In genomic region chr10:14523286-14523685, GRCh38 we compare ENCODE assay signal across 20 cellular contexts.
A peak's percentile ranks its signal among the peaks of the same experiment; 100 is the strongest.
DNase-seq lines count a peak whose midpoint lies in the region; ATAC-seq, FAIRE-seq and TF ChIP-seq lines count a peak whose summit lies in the region.
"Had no signal": no experiment of that assay in that cellular context is flagged by ENCODE, and none has a peak within 500 bp of the region (broad histone marks: within the 10 kb centered on the region; RNA-seq: fewer than 3 reads in every experiment).

No MANE protein-coding gene starts in this region.

- no peaks in the 10 kb centered on the region for H3K9me3 ChIP-seq in CD8-positive, alpha-beta T cell (ENCODE audit: low read length)
- H3K9me3 ChIP-seq in SJCRH30 (replicated peaks) (no peaks in the 10 kb centered on the region), left lung (no peaks in the 10 kb centered on the region)
- H3K9me3 ChIP-seq: lower lobe of right lung, thyroid gland had no signal

- FAIRE-seq in bronchial epithelial cell (lab: Jason Lieb, UNC), result peak; percentile 89
- FAIRE-seq: GM12891 had no signal

- H3K27ac ChIP-seq in CD8-positive, alpha-beta T cell (ENCODE audit: low read depth, low read length), result no peak overlapping the region
- H3K27ac ChIP-seq in SJCRH30 (peak overlapping the region; percentile 23), left lung (no peak overlapping the region)
- H3K27ac ChIP-seq: cardiac muscle cell, lower lobe of right lung, thyroid gland had no signal

- TF ChIP-seq CTCF in CD8-positive, alpha-beta T cell (IDR thresholded peaks at IDR 0.05), result no peak
- no peak for TF ChIP-seq CTCF in bronchial epithelial cell (IDR thresholded peaks at IDR 0.05; ENCODE audit: insufficient read depth, low read length, severe bottlenecking)
- no peak for TF ChIP-seq CTCF in natural killer cell (IDR thresholded peaks at IDR 0.05)
- no peak for TF ChIP-seq CTCF in GM20000 (IDR thresholded peaks at IDR 0.05; ENCODE audit: extremely low read depth, missing control alignments)
- no peak for TF ChIP-seq CTCF in left lung (IDR thresholded peaks at IDR 0.05)

- H3K36me3 Mint-ChIP-seq in CD8-positive, alpha-beta T cell, result peaks cover 77% of the 10 kb centered on the region
- peaks cover 14% of the 10 kb centered on the region for H3K36me3 Mint-ChIP-seq in natural killer cell

- H3K4me3 ChIP-seq in CD8-positive, alpha-beta T cell (ENCODE audit: low read depth, low read length), result no peak overlapping the region
- H3K4me3 ChIP-seq in SJCRH30, result no peak overlapping the region
- no peak overlapping the region for H3K4me3 ChIP-seq in bronchial epithelial cell (ENCODE audit: low read depth, low read length)
- no peak overlapping the region for H3K4me3 ChIP-seq in left lung
- H3K4me3 ChIP-seq: cardiac muscle cell, lower lobe of right lung, thyroid gland had no signal

- CTCF ChIA-PET in CD8-positive, alpha-beta T cell (lab: Charles Lee), result interaction anchor here (0.6 to 1.8 kb wide), 3 partner anchors 20 to 876 kb away, joined by 3 to 4 read pairs (median 3); no protein-coding TSS in a partner anchor

- no peaks in the 10 kb centered on the region for H3K27me3 Mint-ChIP-seq in CD8-positive, alpha-beta T cell (ENCODE audit: low read depth)
- H3K27me3 Mint-ChIP-seq in natural killer cell (ENCODE audit: low read depth in 2 of 2), result no peaks in the 10 kb centered on the region

- H3K4me3 Mint-ChIP-seq in CD8-positive, alpha-beta T cell, result no peak overlapping the region
- H3K4me3 Mint-ChIP-seq in natural killer cell, result peak overlapping the region; percentile 53
- H3K4me3 Mint-ChIP-seq: HFFc6; T-helper 2 cell treated with Interferon-gamma antibody and Interleukin-4, amounts not matched to agents 5 μg/mL and 100 μg/mL, for 36 hours had no signal

- peak overlapping the region; percentile 64 for H3K27ac Mint-ChIP-seq in CD8-positive, alpha-beta T cell
- peak overlapping the region; percentile 52 to 63 for H3K27ac Mint-ChIP-seq in natural killer cell
- H3K27ac Mint-ChIP-seq: HFFc6; T-helper 2 cell treated with Interferon-gamma antibody and Interleukin-4, amounts not matched to agents 5 μg/mL and 100 μg/mL, for 36 hours had no signal

- peaks cover 60% of the 10 kb centered on the region for H3K4me1 Mint-ChIP-seq in CD8-positive, alpha-beta T cell (ENCODE audit: low read depth)
- H3K4me1 Mint-ChIP-seq in natural killer cell, result peaks cover 53 to 61% of the 10 kb centered on the region in 2 donors

- intact Hi-C loops in CD8-positive, alpha-beta T cell (cut with DNase I, micrococcal nuclease), result no loop called here
- intact Hi-C loops in natural killer cell (cut with micrococcal nuclease) (no loop called here), left lung (cut with DNase I) (no loop called here)

- H3K9me3 Mint-ChIP-seq in CD8-positive, alpha-beta T cell, result no peaks in the 10 kb centered on the region
- H3K9me3 Mint-ChIP-seq in natural killer cell, result no peaks in the 10 kb centered on the region
- H3K9me3 Mint-ChIP-seq: HFFc6; T-helper 2 cell treated with Interferon-gamma antibody and Interleukin-4, amounts not matched to agents 5 μg/mL and 100 μg/mL, for 36 hours had no signal

- ATAC-seq in CD8-positive, alpha-beta T cell, result no peak
- peak in 1 of 3 donors; percentile 43 for ATAC-seq in natural killer cell
- ATAC-seq in HG03280 (IDR thresholded peaks at IDR 0.05; ENCODE audit: unreplicated experiment), result no peak
- ATAC-seq in left lung, result no peak
- no peak for ATAC-seq in GM18867 (IDR thresholded peaks at IDR 0.05; ENCODE audit: unreplicated experiment)
- ATAC-seq: lower lobe of right lung had no signal

- H3K27me3 ChIP-seq in CD8-positive, alpha-beta T cell (ENCODE audit: insufficient read depth, low read length), result no peaks in the 10 kb centered on the region
- H3K27me3 ChIP-seq in SJCRH30, result no peaks in the 10 kb centered on the region
- H3K27me3 ChIP-seq in bronchial epithelial cell (ENCODE audit: control insufficient read depth, insufficient read depth, low read length), result no peaks in the 10 kb centered on the region
- H3K27me3 ChIP-seq in left lung, result no peaks in the 10 kb centered on the region
- H3K27me3 ChIP-seq: cardiac muscle cell, thyroid gland had no signal

- no peak for DNase-seq in CD8-positive, alpha-beta T cell
- DNase-seq in SJCRH30 (peak; percentile 38 to 63), bronchial epithelial cell (ENCODE audit: low read depth) (no peak), natural killer cell (no peak), GM20000 (ENCODE audit: low spot score) (no peak), left lung (no peak)
- DNase-seq: activated CD4-positive, CD25-positive, alpha-beta regulatory T cell; activated CD8-positive, alpha-beta memory T cell treated with anti-CD3 and anti-CD28 coated beads, Interleukin-2, amount 50 U/mL, for 4 hours; GF-D8; HFFc6; lower lobe of right lung; NCI-H2107; NCI-H526; SHP77 treated with DMSO at 0.1 percent for 48 hours had no signal

- H3K4me1 ChIP-seq in CD8-positive, alpha-beta T cell (ENCODE audit: insufficient read depth, low read length), result peaks cover 16% of the 10 kb centered on the region
- H3K4me1 ChIP-seq in SJCRH30 (no peaks in the 10 kb centered on the region), left lung (peaks cover 0 to 3% of the 10 kb centered on the region in 2 donors)
- H3K4me1 ChIP-seq: lower lobe of right lung, thyroid gland had no signal

- POLR2A ChIA-PET in CD8-positive, alpha-beta T cell (lab: Charles Lee), result interaction anchor here (0.6 kb wide), 1 partner anchor 291 kb away, joined by 3 read pairs; no protein-coding TSS in a partner anchor

- H3K36me3 ChIP-seq in CD8-positive, alpha-beta T cell (ENCODE audit: insufficient read depth, low read length), result peaks cover 46% of the 10 kb centered on the region
- peaks cover 3% of the 10 kb centered on the region; the same call in 1 of the 2 replicates for H3K36me3 ChIP-seq in SJCRH30
- H3K36me3 ChIP-seq in bronchial epithelial cell (ENCODE audit: control insufficient read depth, insufficient read depth, low read length), result no peaks in the 10 kb centered on the region
- H3K36me3 ChIP-seq in left lung, result peaks cover 0 to 65% of the 10 kb centered on the region in 2 donors
- H3K36me3 ChIP-seq: cardiac muscle cell had no signal

Comparison
In these comparisons a context has a peak if more than half of its experiments do, and no peak if none do; other contexts are left out.
1. DNase-seq: peak in SJCRH30 (2 of 2); none in CD8-positive, alpha-beta T cell (0 of 7), bronchial epithelial cell (single experiment), natural killer cell (single experiment), GM20000 (single experiment) and left lung (0 of 2).